In the genomic region with DNA sequence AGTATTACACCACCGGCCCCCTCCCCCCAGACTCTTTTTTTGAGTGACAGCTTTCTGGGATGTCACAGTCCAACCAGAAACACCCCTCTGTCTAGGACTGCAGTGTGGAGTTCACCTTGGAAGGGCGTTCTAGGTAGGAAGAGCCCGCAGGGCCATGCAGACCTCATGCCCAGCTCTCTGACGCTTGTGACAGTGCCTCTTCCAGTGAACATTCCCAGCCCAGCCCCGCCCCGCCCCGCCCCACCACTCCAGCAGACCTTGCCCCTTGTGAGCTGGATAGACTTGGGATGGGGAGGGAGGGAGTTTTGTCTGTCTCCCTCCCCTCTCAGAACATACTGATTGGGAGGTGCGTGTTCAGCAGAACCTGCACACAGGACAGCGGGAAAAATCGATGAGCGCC, we compare ENCODE assay signal across 2 cellular contexts.
TF ChIP-seq lines count a peak whose summit lies in the region.

No MANE protein-coding gene starts in this region.

TF ChIP-seq in A549, 52 proteins besides CTCF, POLR2A, EP300 and RAD21 (continued from another document):
- TF ChIP-seq RCOR1 (IDR thresholded peaks at IDR 0.05; ENCODE audit: low read depth, low read length), result no peak
- TF ChIP-seq HOXA7 (CRISPR knock-in tag; IDR thresholded peaks at IDR 0.05), result no peak
- TF ChIP-seq RNF2 (IDR thresholded peaks at IDR 0.05; ENCODE audit: borderline replicate concordance, low read depth), result no peak
- TF ChIP-seq ZNF302 (CRISPR knock-in tag; IDR thresholded peaks at IDR 0.05), result no peak
- TF ChIP-seq, protein P1, sequence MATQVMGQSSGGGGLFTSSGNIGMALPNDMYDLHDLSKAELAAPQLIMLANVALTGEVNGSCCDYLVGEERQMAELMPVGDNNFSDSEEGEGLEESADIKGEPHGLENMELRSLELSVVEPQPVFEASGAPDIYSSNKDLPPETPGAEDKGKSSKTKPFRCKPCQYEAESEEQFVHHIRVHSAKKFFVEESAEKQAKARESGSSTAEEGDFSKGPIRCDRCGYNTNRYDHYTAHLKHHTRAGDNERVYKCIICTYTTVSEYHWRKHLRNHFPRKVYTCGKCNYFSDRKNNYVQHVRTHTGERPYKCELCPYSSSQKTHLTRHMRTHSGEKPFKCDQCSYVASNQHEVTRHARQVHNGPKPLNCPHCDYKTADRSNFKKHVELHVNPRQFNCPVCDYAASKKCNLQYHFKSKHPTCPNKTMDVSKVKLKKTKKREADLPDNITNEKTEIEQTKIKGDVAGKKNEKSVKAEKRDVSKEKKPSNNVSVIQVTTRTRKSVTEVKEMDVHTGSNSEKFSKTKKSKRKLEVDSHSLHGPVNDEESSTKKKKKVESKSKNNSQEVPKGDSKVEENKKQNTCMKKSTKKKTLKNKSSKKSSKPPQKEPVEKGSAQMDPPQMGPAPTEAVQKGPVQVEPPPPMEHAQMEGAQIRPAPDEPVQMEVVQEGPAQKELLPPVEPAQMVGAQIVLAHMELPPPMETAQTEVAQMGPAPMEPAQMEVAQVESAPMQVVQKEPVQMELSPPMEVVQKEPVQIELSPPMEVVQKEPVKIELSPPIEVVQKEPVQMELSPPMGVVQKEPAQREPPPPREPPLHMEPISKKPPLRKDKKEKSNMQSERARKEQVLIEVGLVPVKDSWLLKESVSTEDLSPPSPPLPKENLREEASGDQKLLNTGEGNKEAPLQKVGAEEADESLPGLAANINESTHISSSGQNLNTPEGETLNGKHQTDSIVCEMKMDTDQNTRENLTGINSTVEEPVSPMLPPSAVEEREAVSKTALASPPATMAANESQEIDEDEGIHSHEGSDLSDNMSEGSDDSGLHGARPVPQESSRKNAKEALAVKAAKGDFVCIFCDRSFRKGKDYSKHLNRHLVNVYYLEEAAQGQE (IDR thresholded peaks at IDR 0.05), result no peak
- TF ChIP-seq EHMT2 (IDR thresholded peaks at IDR 0.05; ENCODE audit: low read depth), result no peak
- TF ChIP-seq ZSCAN20 (CRISPR knock-in tag; IDR thresholded peaks at IDR 0.05), result no peak
- TF ChIP-seq ZC3H11A (IDR thresholded peaks at IDR 0.05), result no peak
- TF ChIP-seq, protein P2, sequence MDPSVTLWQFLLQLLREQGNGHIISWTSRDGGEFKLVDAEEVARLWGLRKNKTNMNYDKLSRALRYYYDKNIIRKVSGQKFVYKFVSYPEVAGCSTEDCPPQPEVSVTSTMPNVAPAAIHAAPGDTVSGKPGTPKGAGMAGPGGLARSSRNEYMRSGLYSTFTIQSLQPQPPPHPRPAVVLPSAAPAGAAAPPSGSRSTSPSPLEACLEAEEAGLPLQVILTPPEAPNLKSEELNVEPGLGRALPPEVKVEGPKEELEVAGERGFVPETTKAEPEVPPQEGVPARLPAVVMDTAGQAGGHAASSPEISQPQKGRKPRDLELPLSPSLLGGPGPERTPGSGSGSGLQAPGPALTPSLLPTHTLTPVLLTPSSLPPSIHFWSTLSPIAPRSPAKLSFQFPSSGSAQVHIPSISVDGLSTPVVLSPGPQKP (IDR thresholded peaks at IDR 0.05; ENCODE audit: low read depth, low read length), result no peak
- no peak for TF ChIP-seq RFX5 (IDR thresholded peaks at IDR 0.05)

TF ChIP-seq in endothelial cell of umbilical vein, 7 proteins besides CTCF, POLR2A, EP300 and RAD21 (continued from another document):
- TF ChIP-seq JUN (IDR thresholded peaks at IDR 0.05; ENCODE audit: borderline replicate concordance, insufficient read depth, insufficient read length, low read depth) (no peak), FOS (IDR thresholded peaks at IDR 0.05; ENCODE audit: borderline replicate concordance, insufficient read depth, low read length) (no peak)
